Comparison of ENCODE assay signal across 1 cellular context in the genomic region with DNA sequence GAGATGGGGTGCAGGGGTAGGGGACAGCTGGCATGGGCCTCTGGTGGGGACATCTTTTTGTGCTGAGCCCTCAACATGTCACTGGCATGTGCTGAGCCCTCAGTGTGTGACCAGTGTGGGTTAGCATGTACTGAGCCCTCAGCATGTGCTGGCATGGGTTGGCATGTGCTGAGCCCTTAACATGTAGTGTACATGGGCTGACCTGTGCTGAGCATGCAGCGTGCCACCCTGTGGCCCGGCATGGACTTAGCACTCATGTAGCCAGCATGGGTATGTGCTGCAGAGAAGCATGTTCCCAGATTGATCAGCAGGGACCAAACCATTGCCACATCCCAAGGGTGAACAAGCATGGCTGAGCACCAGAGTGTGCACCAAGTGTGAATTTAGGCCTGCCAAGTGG.
TF ChIP-seq lines count a peak whose summit lies in the region.

No MANE protein-coding gene starts in this region.

TF ChIP-seq in K562, 482 proteins besides CTCF, POLR2A, EP300 and RAD21:
- no peak for TF ChIP-seq RBBP5 (IDR thresholded peaks at IDR 0.05; ENCODE audit: borderline replicate concordance, insufficient read depth, low read length, poor library complexity, severe bottlenecking)
- no peak for TF ChIP-seq RBM34 (IDR thresholded peaks at IDR 0.05; ENCODE audit: borderline replicate concordance, insufficient read depth, low read length)
- no peak for TF ChIP-seq ZZZ3 (IDR thresholded peaks at IDR 0.05)
- TF ChIP-seq FOS (IDR thresholded peaks at IDR 0.05; ENCODE audit: extremely low read depth, insufficient read length): no peak
- no peak for TF ChIP-seq MED1 (CRISPR knock-in tag; IDR thresholded peaks at IDR 0.05; ENCODE audit: borderline replicate concordance)
- TF ChIP-seq BCL6 (CRISPR knock-in tag; IDR thresholded peaks at IDR 0.05): no peak
- TF ChIP-seq ZNF143 (CRISPR knock-in tag; IDR thresholded peaks at IDR 0.05): no peak
- no peak for TF ChIP-seq ZNF79 (CRISPR knock-in tag; IDR thresholded peaks at IDR 0.05; ENCODE audit: low read depth)
- TF ChIP-seq, protein P1, sequence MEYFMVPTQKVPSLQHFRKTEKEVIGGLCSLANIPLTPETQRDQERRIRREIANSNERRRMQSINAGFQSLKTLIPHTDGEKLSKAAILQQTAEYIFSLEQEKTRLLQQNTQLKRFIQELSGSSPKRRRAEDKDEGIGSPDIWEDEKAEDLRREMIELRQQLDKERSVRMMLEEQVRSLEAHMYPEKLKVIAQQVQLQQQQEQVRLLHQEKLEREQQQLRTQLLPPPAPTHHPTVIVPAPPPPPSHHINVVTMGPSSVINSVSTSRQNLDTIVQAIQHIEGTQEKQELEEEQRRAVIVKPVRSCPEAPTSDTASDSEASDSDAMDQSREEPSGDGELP (CRISPR knock-in tag; IDR thresholded peaks at IDR 0.05; ENCODE audit: borderline replicate concordance): no peak
TF ChIP-seq in K562: peak in this region for 0.
